8 cellular contexts compared by ENCODE assay signal in the genomic region with DNA sequence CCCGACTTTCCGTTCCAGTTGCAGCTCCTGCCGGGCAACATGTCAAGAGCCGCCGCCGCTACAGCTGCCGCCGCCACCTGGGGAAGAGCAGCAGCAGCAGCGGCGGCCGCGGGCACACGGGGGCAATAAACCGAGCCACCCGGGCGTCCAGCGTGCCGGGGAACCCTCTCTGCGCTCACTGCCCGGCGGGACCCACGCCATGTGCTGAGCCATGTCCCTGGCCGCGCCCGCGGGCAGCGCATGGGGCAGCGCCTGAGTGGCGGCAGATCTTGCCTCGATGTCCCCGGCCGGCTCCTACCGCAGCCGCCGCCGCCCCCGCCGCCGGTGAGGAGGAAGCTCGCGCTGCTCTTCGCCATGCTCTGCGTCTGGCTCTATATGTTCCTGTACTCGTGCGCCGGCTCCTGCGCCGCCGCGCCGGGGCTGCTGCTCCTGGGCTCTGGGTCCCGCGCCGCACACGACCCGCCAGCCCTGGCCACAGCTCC. TPM values are rescaled to one million over a fixed set of nuclear protein-coding genes. Genes with fewer than 3 reads are reported as not detected.
A peak's percentile ranks its signal among the peaks of the same experiment; 100 is the strongest.
DNase-seq lines count a peak whose midpoint lies in the region; ATAC-seq lines count a peak whose summit lies in the region.

No MANE protein-coding gene starts in this region.

- ATAC-seq in Right ventricle myocardium inferior: peak; percentile 12

- H3K36me3 Mint-ChIP-seq in IgD-negative memory B cell: peaks cover 2% of the 10 kb centered on the region
- peaks cover 27% of the 10 kb centered on the region for H3K36me3 Mint-ChIP-seq in activated naive CD4-positive, alpha-beta T cell treated with anti-CD3 and anti-CD28 coated beads for 36 hours (ENCODE audit: low read depth)

- H3K4me3 Mint-ChIP-seq in IgD-negative memory B cell: peak overlapping the region; percentile 83 to 91 (median 89)
- H3K4me3 Mint-ChIP-seq in activated naive CD4-positive, alpha-beta T cell treated with anti-CD3 and anti-CD28 coated beads for 36 hours: peak overlapping the region; percentile 89

- peak overlapping the region in 2 of 3 donors; percentile 84 to 95 for H3K27ac Mint-ChIP-seq in IgD-negative memory B cell
- peak overlapping the region; percentile 93 for H3K27ac Mint-ChIP-seq in activated naive CD4-positive, alpha-beta T cell treated with anti-CD3 and anti-CD28 coated beads for 36 hours

- CTCF ChIA-PET in activated naive CD4-positive, alpha-beta T cell treated with anti-CD3 and anti-CD28 coated beads for 36 hours (lab: Charles Lee): interaction anchor here (0.6 to 2.5 kb wide), 18 partner anchors 16 to 723 kb away, joined by 3 to 9 read pairs (median 3); no protein-coding TSS in a partner anchor

- intact Hi-C loops in Right ventricle myocardium inferior (cut with DNase I): loop anchor here (2.0 to 10.0 kb wide), 4 partner anchors 234 to 853 kb away; a partner anchor contains a TSS
- intact Hi-C loops in cardiac septum (cut with DNase I): loop anchor here (10.0 kb wide), 1 partner anchor 957 kb away; no protein-coding TSS in a partner anchor
- intact Hi-C loops in activated naive CD4-positive, alpha-beta T cell treated with anti-CD3 and anti-CD28 coated beads for 36 hours (cut with micrococcal nuclease): loop anchor here (1.0 to 10.0 kb wide), 10 partner anchors 8 to 1283 kb away; a partner anchor contains a TSS

- H3K27me3 Mint-ChIP-seq in IgD-negative memory B cell: peaks cover 65% of the 10 kb centered on the region
- H3K27me3 Mint-ChIP-seq in activated naive CD4-positive, alpha-beta T cell treated with anti-CD3 and anti-CD28 coated beads for 36 hours (ENCODE audit: low read depth): peaks cover 24% of the 10 kb centered on the region

- H3K9me3 Mint-ChIP-seq in IgD-negative memory B cell: peaks cover 0 to 8% (median 2%) of the 10 kb centered on the region in 3 donors
- no peaks in the 10 kb centered on the region for H3K9me3 Mint-ChIP-seq in activated naive CD4-positive, alpha-beta T cell treated with anti-CD3 and anti-CD28 coated beads for 36 hours

- H3K4me1 Mint-ChIP-seq in IgD-negative memory B cell: peaks cover 14 to 32% (median 22%) of the 10 kb centered on the region in 3 donors
- H3K4me1 Mint-ChIP-seq in activated naive CD4-positive, alpha-beta T cell treated with anti-CD3 and anti-CD28 coated beads for 36 hours (ENCODE audit: low read depth): peaks cover 44% of the 10 kb centered on the region

- no peak for DNase-seq in Right ventricle myocardium inferior (ENCODE audit: missing footprints)
- DNase-seq in cardiac septum (ENCODE audit: low spot score): no peak
- DNase-seq in activated naive CD4-positive, alpha-beta T cell treated with anti-CD3 and anti-CD28 coated beads for 36 hours: peak; percentile 43
- peak; percentile 46 for DNase-seq in stimulated activated CD4-positive, alpha-beta T cell treated with anti-CD3 and anti-CD28 coated beads, Interleukin-4, amount 100 ng/mL, for 1 hour
- DNase-seq in nucleus accumbens (lab: John Stamatoyannopoulos, UW): no peak
- DNase-seq in ureter (ENCODE audit: low spot score): no peak

- H3K4me3 ChIP-seq in iPS-11a (ENCODE audit: low read depth, low read length): peak overlapping the region; percentile 79

RNA-seq across cellular contexts. Expression of a gene that starts 0.4 kb away (rescaled TPM):
- total RNA-seq in Right ventricle myocardium inferior (1.5 TPM), cardiac septum (2.6 TPM), ureter (1.8 TPM)
- 0.70 TPM for polyA plus RNA-seq in IgD-negative memory B cell
- total RNA-seq in activated naive CD4-positive, alpha-beta T cell treated with anti-CD3 and anti-CD28 coated beads for 36 hours: 10 to 100 TPM; 23.2 to 26.0 TPM

Comparison
In these comparisons a context has a peak if more than half of its experiments do, and no peak if none do; other contexts are left out.
1. DNase-seq: peak in activated naive CD4-positive, alpha-beta T cell treated with anti-CD3 and anti-CD28 coated beads for 36 hours (single experiment) and stimulated activated CD4-positive, alpha-beta T cell treated with anti-CD3 and anti-CD28 coated beads, Interleukin-4, amount 100 ng/mL, for 1 hour (single experiment); none in Right ventricle myocardium inferior (single experiment), cardiac septum (single experiment), nucleus accumbens (0 of 56) and ureter (single experiment).